Comparison of ENCODE assay signal across 11 cellular contexts in genomic region chr6:19691465-19692167, GRCh38.
DNase-seq lines count a peak whose midpoint lies in the region; FAIRE-seq and TF ChIP-seq lines count a peak whose summit lies in the region.
"Had no signal": no experiment of that assay in that cellular context is flagged by ENCODE, and none has a peak within 500 bp of the region (broad histone marks: within the 10 kb centered on the region; RNA-seq: fewer than 3 reads in every experiment).

No MANE protein-coding gene starts in this region.

- 4% methylated on average over 44 of the region's 44 CpGs for whole genome bisulfite sequencing in prostate gland

- H3K4me3 Mint-ChIP-seq in T-helper 2 cell treated with Interferon-gamma antibody and Interleukin-4, amounts not matched to agents 5 μg/mL and 100 μg/mL, for 36 hours, result no peak overlapping the region
- H3K4me3 Mint-ChIP-seq: IgD-negative memory B cell, immature natural killer cell had no signal

- intact Hi-C loops in prostate gland (cut with DNase I), result no loop called here

- DNase-seq in C1 segment of cervical spinal cord (lab: John Stamatoyannopoulos, UW) (peak in 9 of 14 donors; percentile 2 to 55 (median 16)), anterior cingulate cortex (lab: John Stamatoyannopoulos, UW) (peak in 52 of 58 donors; percentile 3 to 79 (median 33)), hypothalamus (lab: John Stamatoyannopoulos, UW) (peak in 38 of 51 donors; percentile 2 to 73 (median 48)), prostate gland (ENCODE audit: low spot score) (no peak), D721Med (ENCODE audit: insufficient read length, low spot score) (no peak)
- no peak for DNase-seq in stimulated activated CD4-positive, alpha-beta T cell treated with anti-CD3 and anti-CD28 coated beads, Interleukin-2, amount 100 ng/mL, for 24 hours
- no peak for DNase-seq in activated CD8-positive, alpha-beta memory T cell treated with anti-CD3 and anti-CD28 coated beads, Interleukin-2, amount 50 U/mL, for 4 hours
- no peak for DNase-seq in T-helper 2 cell treated with Interferon-gamma antibody and Interleukin-4, amounts not matched to agents 5 μg/mL and 100 μg/mL, for 36 hours (ENCODE audit: low spot score)
- DNase-seq: DND-41, immature natural killer cell had no signal

- TF ChIP-seq POLR2A in prostate gland (IDR thresholded peaks at IDR 0.05), result no peak

- peaks cover 20% of the 10 kb centered on the region for H3K27me3 Mint-ChIP-seq in T-helper 2 cell treated with Interferon-gamma antibody and Interleukin-4, amounts not matched to agents 5 μg/mL and 100 μg/mL, for 36 hours (ENCODE audit: low read depth)

- peak overlapping the region; percentile 17 to 19 for H3K4me3 ChIP-seq in prostate gland

- H3K4me1 Mint-ChIP-seq in T-helper 2 cell treated with Interferon-gamma antibody and Interleukin-4, amounts not matched to agents 5 μg/mL and 100 μg/mL, for 36 hours (ENCODE audit: low read depth), result no peaks in the 10 kb centered on the region
- H3K4me1 Mint-ChIP-seq: IgD-negative memory B cell, immature natural killer cell had no signal

- H3K27me3 ChIP-seq in prostate gland (replicated peaks; ENCODE audit: insufficient read depth), result no peaks in the 10 kb centered on the region

- no peak overlapping the region for H3K27ac ChIP-seq in prostate gland

- no peak for FAIRE-seq in D721Med (lab: Jason Lieb, UNC)

- H3K36me3 ChIP-seq in prostate gland, result no peaks in the 10 kb centered on the region

- TF ChIP-seq CTCF in prostate gland (IDR thresholded peaks at IDR 0.05) (no peak), D721Med (IDR thresholded peaks at IDR 0.05; ENCODE audit: insufficient read depth, missing control alignments) (no peak)

- no peaks in the 10 kb centered on the region for H3K4me1 ChIP-seq in prostate gland (replicated peaks)

- no peaks in the 10 kb centered on the region for H3K9me3 ChIP-seq in prostate gland

- no peak overlapping the region for H3K27ac Mint-ChIP-seq in T-helper 2 cell treated with Interferon-gamma antibody and Interleukin-4, amounts not matched to agents 5 μg/mL and 100 μg/mL, for 36 hours
- H3K27ac Mint-ChIP-seq: IgD-negative memory B cell, immature natural killer cell had no signal

- no peaks in the 10 kb centered on the region for H3K9me3 Mint-ChIP-seq in T-helper 2 cell treated with Interferon-gamma antibody and Interleukin-4, amounts not matched to agents 5 μg/mL and 100 μg/mL, for 36 hours

- H3K36me3 Mint-ChIP-seq in T-helper 2 cell treated with Interferon-gamma antibody and Interleukin-4, amounts not matched to agents 5 μg/mL and 100 μg/mL, for 36 hours (ENCODE audit: low read depth), result no peaks in the 10 kb centered on the region
- H3K36me3 Mint-ChIP-seq: IgD-negative memory B cell, immature natural killer cell had no signal

Comparison
In these comparisons a context has a peak if more than half of its experiments do, and no peak if none do; other contexts are left out.
1. DNase-seq: peak in C1 segment of cervical spinal cord (9 of 14), anterior cingulate cortex (52 of 58) and hypothalamus (38 of 51); none in prostate gland (single experiment), stimulated activated CD4-positive, alpha-beta T cell treated with anti-CD3 and anti-CD28 coated beads, Interleukin-2, amount 100 ng/mL, for 24 hours (0 of 2), activated CD8-positive, alpha-beta memory T cell treated with anti-CD3 and anti-CD28 coated beads, Interleukin-2, amount 50 U/mL, for 4 hours (single experiment), D721Med (single experiment) and T-helper 2 cell treated with Interferon-gamma antibody and Interleukin-4, amounts not matched to agents 5 μg/mL and 100 μg/mL, for 36 hours (single experiment).